1 cellular context compared by ENCODE assay signal in the genomic region with DNA sequence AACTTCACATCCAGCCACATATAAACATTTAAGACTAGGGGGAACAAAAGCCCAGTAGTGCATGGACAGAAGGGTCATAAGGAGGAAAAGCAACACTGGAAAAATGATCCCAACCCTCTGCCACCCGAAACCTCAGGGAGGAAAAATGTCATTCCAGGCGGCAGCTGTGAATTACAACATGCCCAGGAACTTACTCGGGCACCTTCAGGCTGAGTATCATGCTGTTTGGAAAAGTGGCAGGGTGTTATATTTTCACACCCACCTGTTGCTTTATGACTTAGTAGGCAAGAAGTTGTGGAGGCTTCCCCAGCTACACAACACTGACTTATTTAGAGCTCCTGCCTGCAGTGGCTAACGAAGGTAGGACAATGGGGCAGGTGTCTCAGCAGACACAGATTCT.
TF ChIP-seq lines count a peak whose summit lies in the region.

No MANE protein-coding gene starts in this region.

TF ChIP-seq in GM23338, 12 proteins besides CTCF, POLR2A, EP300 and RAD21:
- TF ChIP-seq, protein P1, sequence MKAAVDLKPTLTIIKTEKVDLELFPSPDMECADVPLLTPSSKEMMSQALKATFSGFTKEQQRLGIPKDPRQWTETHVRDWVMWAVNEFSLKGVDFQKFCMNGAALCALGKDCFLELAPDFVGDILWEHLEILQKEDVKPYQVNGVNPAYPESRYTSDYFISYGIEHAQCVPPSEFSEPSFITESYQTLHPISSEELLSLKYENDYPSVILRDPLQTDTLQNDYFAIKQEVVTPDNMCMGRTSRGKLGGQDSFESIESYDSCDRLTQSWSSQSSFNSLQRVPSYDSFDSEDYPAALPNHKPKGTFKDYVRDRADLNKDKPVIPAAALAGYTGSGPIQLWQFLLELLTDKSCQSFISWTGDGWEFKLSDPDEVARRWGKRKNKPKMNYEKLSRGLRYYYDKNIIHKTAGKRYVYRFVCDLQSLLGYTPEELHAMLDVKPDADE (IDR thresholded peaks at IDR 0.05), result no peak
- no peak for TF ChIP-seq STAT1 (IDR thresholded peaks at IDR 0.05; ENCODE audit: unreplicated experiment)
- no peak for TF ChIP-seq POLR2AphosphoS5 (IDR thresholded peaks at IDR 0.05; ENCODE audit: low read depth)
